ENCODE assay signal across 12 cellular contexts in genomic region chr11:74090701-74091100, GRCh38.
A peak's percentile ranks its signal among the peaks of the same experiment; 100 is the strongest.
DNase-seq lines count a peak whose midpoint lies in the region; ATAC-seq, FAIRE-seq and TF ChIP-seq lines count a peak whose summit lies in the region.
"Had no signal": no experiment of that assay in that cellular context is flagged by ENCODE, and none has a peak within 500 bp of the region (broad histone marks: within the 10 kb centered on the region; RNA-seq: fewer than 3 reads in every experiment).

No MANE protein-coding gene starts in this region.

- H3K4me3 ChIP-seq in LNCaP clone FGC (ENCODE audit: low read depth, low read length): no peak overlapping the region
- H3K4me3 ChIP-seq in bronchial epithelial cell (ENCODE audit: low read depth, low read length): no peak overlapping the region
- H3K4me3 ChIP-seq in mesendoderm (ENCODE audit: low read length): no peak overlapping the region
- H3K4me3 ChIP-seq: right lobe of liver, transverse colon had no signal

- H3K36me3 ChIP-seq in bronchial epithelial cell (ENCODE audit: control insufficient read depth, insufficient read depth, low read length) (peaks cover 10% of the 10 kb centered on the region), mesendoderm (ENCODE audit: control insufficient read depth, insufficient read depth, low read length) (peaks cover 4% of the 10 kb centered on the region)

- no peak overlapping the region for H4K5ac ChIP-seq in mesendoderm (ENCODE audit: low read length)

- no peaks in the 10 kb centered on the region for H3K4me1 Mint-ChIP-seq in activated T-cell treated with anti-CD3 and anti-CD28 coated beads, Interleukin-2, amount 50 U/mL, for 4 hours (ENCODE audit: low read depth)

- no peak overlapping the region for H3K9ac ChIP-seq in mesendoderm (ENCODE audit: low read length)

- H3K4me3 Mint-ChIP-seq in activated T-cell treated with anti-CD3 and anti-CD28 coated beads, Interleukin-2, amount 50 U/mL, for 4 hours: no peak overlapping the region

- TF ChIP-seq CTCF in LNCaP clone FGC (IDR thresholded peaks at IDR 0.05; ENCODE audit: control insufficient read depth, extremely low read depth, insufficient read depth) (peak; percentile 40), bronchial epithelial cell (IDR thresholded peaks at IDR 0.05; ENCODE audit: insufficient read depth, low read length, severe bottlenecking) (peak; percentile 43)

- H4K8ac ChIP-seq in mesendoderm (ENCODE audit: low read depth, low read length): no peak overlapping the region

- H3K18ac ChIP-seq in mesendoderm (ENCODE audit: low read length): no peak overlapping the region

- H3K79me1 ChIP-seq in mesendoderm (ENCODE audit: low read length): no peaks in the 10 kb centered on the region

- no CpG with 5 or more reads among the region's 3 CpGs for WGBS in mesendoderm (ENCODE audit: extremely low coverage, insufficient coverage, low lambda C conversion rate)

- H3K23ac ChIP-seq in mesendoderm (ENCODE audit: low read length): no peak overlapping the region

- H2BK120ac ChIP-seq in mesendoderm (ENCODE audit: low read depth, low read length): no peak overlapping the region

- H2BK5ac ChIP-seq in mesendoderm (ENCODE audit: low read length): no peak overlapping the region

- no peak for FAIRE-seq in bronchial epithelial cell (lab: Jason Lieb, UNC)

- no peak overlapping the region for H3K4me2 ChIP-seq in mesendoderm (ENCODE audit: low read length)

- H3K9me3 Mint-ChIP-seq in activated T-cell treated with anti-CD3 and anti-CD28 coated beads, Interleukin-2, amount 50 U/mL, for 4 hours: no peaks in the 10 kb centered on the region

- peaks cover 28% of the 10 kb centered on the region for H3K36me3 Mint-ChIP-seq in activated T-cell treated with anti-CD3 and anti-CD28 coated beads, Interleukin-2, amount 50 U/mL, for 4 hours (ENCODE audit: insufficient read depth)

- no peak overlapping the region for H2AK5ac ChIP-seq in mesendoderm (ENCODE audit: low read length)

- no peaks in the 10 kb centered on the region for H3K79me2 ChIP-seq in mesendoderm (ENCODE audit: control insufficient read depth, insufficient read depth, low read length)

- no peak overlapping the region for H2BK15ac ChIP-seq in mesendoderm (replicated peaks; ENCODE audit: low read depth)

- ATAC-seq in activated T-cell treated with anti-CD3 and anti-CD28 coated beads, Interleukin-2, amount 50 U/mL, for 4 hours: no peak
- ATAC-seq in GM18519 (IDR thresholded peaks at IDR 0.05; ENCODE audit: low FRiP score, unreplicated experiment): no peak
- ATAC-seq: activated CD4-positive, CD25-positive, alpha-beta regulatory T cell treated with anti-CD3 and anti-CD28 coated beads, Interleukin-2, amount 50 U/mL, for 24 hours had no signal

- no peaks in the 10 kb centered on the region for H3K27me3 ChIP-seq in bronchial epithelial cell (ENCODE audit: control insufficient read depth, insufficient read depth, low read length)
- no peaks in the 10 kb centered on the region for H3K27me3 ChIP-seq in mesendoderm (ENCODE audit: insufficient read depth, low read length, poor library complexity)
- H3K27me3 ChIP-seq: right lobe of liver, transverse colon had no signal

- H3K56ac ChIP-seq in mesendoderm (ENCODE audit: low read length): no peak overlapping the region

- H3K27ac ChIP-seq in mesendoderm (ENCODE audit: low read depth, low read length): no peak overlapping the region
- H3K27ac ChIP-seq: right lobe of liver, transverse colon had no signal

- no peaks in the 10 kb centered on the region for H3K4me1 ChIP-seq in mesendoderm (ENCODE audit: control insufficient read depth, low read depth, low read length)
- H3K4me1 ChIP-seq: right lobe of liver, transverse colon had no signal

- DNase-seq in ELF-1 (ENCODE audit: low read depth, low spot score) (peak; percentile 8), LNCaP clone FGC (ENCODE audit: low read depth) (no peak), bronchial epithelial cell (ENCODE audit: low read depth) (peak; percentile 10), mesendoderm (peak; percentile 10)
- no peak for DNase-seq in activated T-cell treated with anti-CD3 and anti-CD28 coated beads, Interleukin-2, amount 50 U/mL, for 4 hours
- no peak for DNase-seq in stimulated activated CD4-positive, alpha-beta T cell treated with anti-CD3 and anti-CD28 coated beads, Interleukin-4, amount 100 ng/mL, for 4 hours
- DNase-seq: hypothalamus, NCI-H2081 treated with DMSO at 0.1 percent for 48 hours, right lobe of liver, transverse colon had no signal

- no peaks in the 10 kb centered on the region for H3K27me3 Mint-ChIP-seq in activated T-cell treated with anti-CD3 and anti-CD28 coated beads, Interleukin-2, amount 50 U/mL, for 4 hours (ENCODE audit: low read depth)

- no peak overlapping the region for H3K4ac ChIP-seq in mesendoderm (ENCODE audit: low read depth, low read length)

Comparison
In these comparisons a context has a peak if more than half of its experiments do, and no peak if none do; other contexts are left out.
1. DNase-seq: peak in ELF-1 (single experiment), bronchial epithelial cell (single experiment) and mesendoderm (single experiment); none in LNCaP clone FGC (single experiment), activated T-cell treated with anti-CD3 and anti-CD28 coated beads, Interleukin-2, amount 50 U/mL, for 4 hours (single experiment) and stimulated activated CD4-positive, alpha-beta T cell treated with anti-CD3 and anti-CD28 coated beads, Interleukin-4, amount 100 ng/mL, for 4 hours (0 of 2).